Comparison of ENCODE assay signal across 8 cellular contexts in genomic region chr1:203038217-203038741, GRCh38. TPM values are rescaled to one million over a fixed set of nuclear protein-coding genes. Genes with fewer than 3 reads are reported as not detected.
DNase-seq lines count a peak whose midpoint lies in the region; ATAC-seq, FAIRE-seq and TF ChIP-seq lines count a peak whose summit lies in the region.

No MANE protein-coding gene starts in this region.

- TF ChIP-seq CTCF in WERI-Rb-1 (IDR thresholded peaks at IDR 0.05; ENCODE audit: low read depth, low read length) (no peak), keratinocyte (optimal IDR thresholded peaks at IDR 0.05 in 1 of 3, IDR thresholded peaks at IDR 0.05 in 1 of 3, conservative IDR thresholded peaks at IDR 0.05 in 1 of 3; ENCODE audit: extremely low read depth in 1 of 3, insufficient read depth in 2 of 3, low read length in 3 of 3) (peak in 2 of 3 experiments; percentile 15 to 38)

- H4K20me1 ChIP-seq in keratinocyte (ENCODE audit: control insufficient read depth, extremely low read depth, insufficient read depth, low read length) = peaks cover 5% of the 10 kb centered on the region

- H3K4me3 ChIP-seq in WERI-Rb-1 (ENCODE audit: low read depth, low read length) = no peak overlapping the region
- H3K4me3 ChIP-seq in keratinocyte (ENCODE audit: control insufficient read depth in 2 of 3, extremely low read depth in 1 of 3, insufficient read depth in 2 of 3, low read depth in 1 of 3, low read length in 3 of 3) = no peak overlapping the region

- FAIRE-seq in keratinocyte (lab: Jason Lieb, UNC) = peak; percentile 60

- peaks cover 23% of the 10 kb centered on the region for H3K4me1 ChIP-seq in keratinocyte (ENCODE audit: control insufficient read depth, extremely low read depth, insufficient read depth, low read length)

- H3K27me3 ChIP-seq in WERI-Rb-1 (ENCODE audit: insufficient read depth, low read depth, severe bottlenecking) (no peaks in the 10 kb centered on the region), keratinocyte (ENCODE audit: control insufficient read depth, extremely low read depth, insufficient read depth, low read length) (peaks cover 5% of the 10 kb centered on the region)

- no peaks in the 10 kb centered on the region for H3K9me3 ChIP-seq in WERI-Rb-1 (ENCODE audit: severe bottlenecking)
- H3K9me3 ChIP-seq in keratinocyte (ENCODE audit: control insufficient read depth, low read depth, low read length) = no peaks in the 10 kb centered on the region

- no peaks in the 10 kb centered on the region for H3K79me2 ChIP-seq in keratinocyte (ENCODE audit: control insufficient read depth, insufficient read depth, low read length)

- H3K36me3 Mint-ChIP-seq in activated CD4-positive, alpha-beta memory T cell treated with anti-CD3 and anti-CD28 coated beads, Interleukin-2, amount 10 ng/mL, durations not matched to agents 7 days and 5 days (ENCODE audit: low read depth) = peaks cover 4% of the 10 kb centered on the region

- no peaks in the 10 kb centered on the region for H3K27me3 Mint-ChIP-seq in activated CD4-positive, alpha-beta memory T cell treated with anti-CD3 and anti-CD28 coated beads, Interleukin-2, amount 10 ng/mL, durations not matched to agents 7 days and 5 days

- no peak overlapping the region for H3K9ac ChIP-seq in keratinocyte (ENCODE audit: control insufficient read depth, extremely low read depth, insufficient read depth, low read length)

- H3K27ac Mint-ChIP-seq in activated CD4-positive, alpha-beta memory T cell treated with anti-CD3 and anti-CD28 coated beads, Interleukin-2, amount 10 ng/mL, durations not matched to agents 7 days and 5 days = no peak overlapping the region

- CTCF ChIA-PET in activated CD4-positive, alpha-beta memory T cell treated with anti-CD3 and anti-CD28 coated beads, Interleukin-2, amount 10 ng/mL, durations not matched to agents 7 days and 5 days (lab: Charles Lee) = interaction anchor here (0.9 to 5.5 kb wide), 14 partner anchors 8 to 367 kb away, joined by 3 to 105 read pairs (median 12); partner anchors contain the start of gene PPFIA4

- H3K27ac ChIP-seq in WERI-Rb-1 (no peak overlapping the region), keratinocyte (ENCODE audit: control insufficient read depth, insufficient read depth, low read length) (no peak overlapping the region)

- ATAC-seq in HG02678 (IDR thresholded peaks at IDR 0.05; ENCODE audit: unreplicated experiment) (peak; percentile 60), HG03457 (IDR thresholded peaks at IDR 0.05; ENCODE audit: unreplicated experiment) (no peak)

- no peak overlapping the region for H3K4me3 Mint-ChIP-seq in activated CD4-positive, alpha-beta memory T cell treated with anti-CD3 and anti-CD28 coated beads, Interleukin-2, amount 10 ng/mL, durations not matched to agents 7 days and 5 days

- H3K9me1 ChIP-seq in keratinocyte (ENCODE audit: control insufficient read depth, extremely low read depth, insufficient read depth, low read length) = no peaks in the 10 kb centered on the region

- H3K36me3 ChIP-seq in WERI-Rb-1 (peaks cover 45% of the 10 kb centered on the region), keratinocyte (ENCODE audit: control insufficient read depth in 2 of 2, extremely low read depth in 1 of 2, insufficient read depth in 2 of 2, low read length in 2 of 2) (no peaks in the 10 kb centered on the region)

- dilution Hi-C loops in keratinocyte (cut with MboI; ENCODE audit: extremely low pct_ligation_motif_present, low sequenced_read_pairs) = loop anchor here (25.0 kb wide), 1 partner anchor 224 kb away; no protein-coding TSS in a partner anchor

- POLR2A ChIA-PET in activated CD4-positive, alpha-beta memory T cell treated with anti-CD3 and anti-CD28 coated beads, Interleukin-2, amount 10 ng/mL, durations not matched to agents 7 days and 5 days (lab: Charles Lee) = no interaction called here

- peaks cover 10% of the 10 kb centered on the region for H3K4me1 Mint-ChIP-seq in activated CD4-positive, alpha-beta memory T cell treated with anti-CD3 and anti-CD28 coated beads, Interleukin-2, amount 10 ng/mL, durations not matched to agents 7 days and 5 days

- H3K9me3 Mint-ChIP-seq in activated CD4-positive, alpha-beta memory T cell treated with anti-CD3 and anti-CD28 coated beads, Interleukin-2, amount 10 ng/mL, durations not matched to agents 7 days and 5 days = no peaks in the 10 kb centered on the region

- no peak overlapping the region for H2AFZ ChIP-seq in keratinocyte (ENCODE audit: control insufficient read depth, low read length)

- peak in 9 of 14 donors; percentile 41 to 75 (median 61) for DNase-seq in C1 segment of cervical spinal cord (lab: John Stamatoyannopoulos, UW)
- DNase-seq in WERI-Rb-1 = peak; percentile 9
- peak; percentile 83 for DNase-seq in keratinocyte (ENCODE audit: low read depth, low spot score)
- DNase-seq in activated CD4-positive, alpha-beta memory T cell treated with anti-CD3 and anti-CD28 coated beads, Interleukin-2, amount 10 ng/mL, durations not matched to agents 7 days and 5 days = no peak
- no peak for DNase-seq in DMS153 treated with DMSO at 0.1 percent for 48 hours (lab: John Stamatoyannopoulos, UW; ENCODE audit: unreplicated experiment)
- no peak for DNase-seq in activated CD4-positive, alpha-beta T cell treated with anti-CD3 and anti-CD28 coated beads, Interleukin-2, amount 50 U/mL, for 48 hours

- no peak overlapping the region for H3K4me2 ChIP-seq in keratinocyte (ENCODE audit: control insufficient read depth, extremely low read depth, insufficient read depth, low read depth, low read length)

RNA-seq across cellular contexts. Expression of gene PPFIA4, which starts 12.0 kb away (rescaled TPM):
- 0.63 to 4.2 TPM (median 2.3 TPM) in 3 replicates for polyA plus RNA-seq in keratinocyte
- 1.1 TPM for polyA plus RNA-seq in keratinocyte (2011; ENCODE audit: low read depth)
- polyA plus RNA-seq in keratinocyte (2011; cell fraction: cytosol; rRNA removed) = 0.64 and 0.72 TPM in 2 replicates
- polyA plus RNA-seq in keratinocyte (2011; cell fraction: nucleus; rRNA removed) = 12.0 and 14.7 TPM in 2 replicates
- 0.87 and 1.6 TPM in 2 replicates for polyA plus RNA-seq in keratinocyte (2012; ENCODE audit: low replicate concordance)
- 5.5 to 7.4 TPM (median 6.7 TPM) in 3 replicates for polyA minus RNA-seq in keratinocyte
- polyA minus RNA-seq in keratinocyte (2011; cell fraction: cytosol; rRNA and poly(A)+ RNA removed) = not detected
- polyA minus RNA-seq in keratinocyte (2011; cell fraction: nucleus; rRNA and poly(A)+ RNA removed) = 4.6 and 5.4 TPM in 2 replicates
- total RNA-seq in activated CD4-positive, alpha-beta memory T cell treated with anti-CD3 and anti-CD28 coated beads, Interleukin-2, amount 10 ng/mL, durations not matched to agents 7 days and 5 days = 10 to 100 TPM; 28.9 to 29.3 TPM

RNA-seq across cellular contexts. Expression of gene TMEM183A, which starts 31.1 kb away (rescaled TPM):
- 87.4 to 91.8 TPM (median 88.2 TPM) in 3 replicates for polyA plus RNA-seq in keratinocyte
- 34.0 TPM for polyA plus RNA-seq in keratinocyte (2011; ENCODE audit: low read depth)
- polyA plus RNA-seq in keratinocyte (2011; cell fraction: cytosol; rRNA removed) = 88.9 and 91.5 TPM in 2 replicates
- polyA plus RNA-seq in keratinocyte (2011; cell fraction: nucleus; rRNA removed) = 62.8 and 67.7 TPM in 2 replicates
- 48.0 and 50.4 TPM in 2 replicates for polyA plus RNA-seq in keratinocyte (2012; ENCODE audit: low replicate concordance)
- 96.0 to 123 TPM (median 119 TPM) in 3 replicates for polyA minus RNA-seq in keratinocyte
- 58.3 TPM for polyA minus RNA-seq in keratinocyte (2011; cell fraction: cytosol; rRNA and poly(A)+ RNA removed)
- 16.4 and 30.5 TPM in 2 replicates for polyA minus RNA-seq in keratinocyte (2011; cell fraction: nucleus; rRNA and poly(A)+ RNA removed)
- 10 to 100 TPM; 69.1 to 72.6 TPM for total RNA-seq in activated CD4-positive, alpha-beta memory T cell treated with anti-CD3 and anti-CD28 coated beads, Interleukin-2, amount 10 ng/mL, durations not matched to agents 7 days and 5 days

RNA-seq across cellular contexts. Expression of gene MYOG, which starts 47.5 kb away (rescaled TPM):
- polyA plus RNA-seq in keratinocyte = not detected in 3 replicates
- not detected for polyA plus RNA-seq in keratinocyte (2011; ENCODE audit: low read depth)
- polyA plus RNA-seq in keratinocyte (2011; cell fraction: cytosol; rRNA removed) = not detected in 2 replicates
- polyA plus RNA-seq in keratinocyte (2011; cell fraction: nucleus; rRNA removed) = not detected in 2 replicates
- 0.07 TPM in 1 of 2 replicates, not detected in the other for polyA plus RNA-seq in keratinocyte (2012; ENCODE audit: low replicate concordance)
- polyA minus RNA-seq in keratinocyte = not detected in 3 replicates
- polyA minus RNA-seq in keratinocyte (2011; cell fraction: cytosol; rRNA and poly(A)+ RNA removed) = not detected
- not detected in 2 replicates for polyA minus RNA-seq in keratinocyte (2011; cell fraction: nucleus; rRNA and poly(A)+ RNA removed)
- not detected for total RNA-seq in activated CD4-positive, alpha-beta memory T cell treated with anti-CD3 and anti-CD28 coated beads, Interleukin-2, amount 10 ng/mL, durations not matched to agents 7 days and 5 days

Comparison
In these comparisons a context has a peak if more than half of its experiments do, and no peak if none do; other contexts are left out.
1. DNase-seq: peak in C1 segment of cervical spinal cord (9 of 14), WERI-Rb-1 (single experiment) and keratinocyte (single experiment); none in activated CD4-positive, alpha-beta memory T cell treated with anti-CD3 and anti-CD28 coated beads, Interleukin-2, amount 10 ng/mL, durations not matched to agents 7 days and 5 days (single experiment), DMS153 treated with DMSO at 0.1 percent for 48 hours (single experiment) and activated CD4-positive, alpha-beta T cell treated with anti-CD3 and anti-CD28 coated beads, Interleukin-2, amount 50 U/mL, for 48 hours (0 of 2).